Comparison of ENCODE assay signal across 1 cellular context in the genomic region with DNA sequence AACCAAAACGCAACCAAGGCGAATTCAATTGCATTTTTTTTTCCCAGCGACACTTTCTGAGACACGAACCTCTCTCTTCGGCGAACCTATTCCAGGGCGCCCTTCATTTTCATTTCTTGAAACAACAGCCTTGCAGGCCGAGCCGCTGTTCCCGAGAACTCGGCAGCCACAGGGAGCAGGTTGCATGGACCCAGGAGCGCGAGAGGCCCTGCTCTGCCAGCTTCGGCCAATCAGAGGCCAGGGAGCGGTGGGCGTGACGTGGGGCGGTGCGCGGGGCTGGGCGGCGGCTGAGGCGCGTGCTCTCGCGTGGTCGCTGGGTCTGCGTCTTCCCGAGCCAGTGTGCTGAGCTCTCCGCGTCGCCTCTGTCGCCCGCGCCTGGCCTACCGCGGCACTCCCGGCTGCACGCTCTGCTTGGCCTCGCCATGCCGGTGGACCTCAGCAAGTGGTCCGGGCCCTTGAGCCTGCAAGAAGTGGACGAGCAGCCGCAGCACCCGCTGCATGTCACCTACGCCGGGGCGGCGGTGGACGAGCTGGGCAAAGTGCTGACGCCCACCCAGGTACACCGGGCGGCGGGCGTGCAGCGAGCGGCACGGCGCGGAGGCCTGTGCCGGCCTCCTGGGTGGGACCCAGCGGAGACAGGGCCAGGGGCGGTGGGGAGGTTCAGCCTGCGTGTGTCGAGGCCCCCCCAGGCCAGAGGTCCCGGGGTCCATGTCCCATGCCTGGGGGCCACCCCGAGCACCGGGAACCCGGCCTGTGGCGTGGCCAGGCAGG.
TF ChIP-seq lines count a peak whose summit lies in the region.

A gene (plus strand): TSS at position 337 of the 771 bp plus-strand sequence. CDS start 86 bp downstream, at position 423.

TF ChIP-seq in HepG2, 621 proteins besides CTCF, POLR2A, EP300 and RAD21 (continued from another document and continues in another):
- TF ChIP-seq, protein P1, sequence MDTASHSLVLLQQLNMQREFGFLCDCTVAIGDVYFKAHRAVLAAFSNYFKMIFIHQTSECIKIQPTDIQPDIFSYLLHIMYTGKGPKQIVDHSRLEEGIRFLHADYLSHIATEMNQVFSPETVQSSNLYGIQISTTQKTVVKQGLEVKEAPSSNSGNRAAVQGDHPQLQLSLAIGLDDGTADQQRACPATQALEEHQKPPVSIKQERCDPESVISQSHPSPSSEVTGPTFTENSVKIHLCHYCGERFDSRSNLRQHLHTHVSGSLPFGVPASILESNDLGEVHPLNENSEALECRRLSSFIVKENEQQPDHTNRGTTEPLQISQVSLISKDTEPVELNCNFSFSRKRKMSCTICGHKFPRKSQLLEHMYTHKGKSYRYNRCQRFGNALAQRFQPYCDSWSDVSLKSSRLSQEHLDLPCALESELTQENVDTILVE (CRISPR knock-in tag; IDR thresholded peaks at IDR 0.05), result 0 out of 2 replicates have a peak, but pooled peaks have one; percentile 18
- TF ChIP-seq, protein P2, sequence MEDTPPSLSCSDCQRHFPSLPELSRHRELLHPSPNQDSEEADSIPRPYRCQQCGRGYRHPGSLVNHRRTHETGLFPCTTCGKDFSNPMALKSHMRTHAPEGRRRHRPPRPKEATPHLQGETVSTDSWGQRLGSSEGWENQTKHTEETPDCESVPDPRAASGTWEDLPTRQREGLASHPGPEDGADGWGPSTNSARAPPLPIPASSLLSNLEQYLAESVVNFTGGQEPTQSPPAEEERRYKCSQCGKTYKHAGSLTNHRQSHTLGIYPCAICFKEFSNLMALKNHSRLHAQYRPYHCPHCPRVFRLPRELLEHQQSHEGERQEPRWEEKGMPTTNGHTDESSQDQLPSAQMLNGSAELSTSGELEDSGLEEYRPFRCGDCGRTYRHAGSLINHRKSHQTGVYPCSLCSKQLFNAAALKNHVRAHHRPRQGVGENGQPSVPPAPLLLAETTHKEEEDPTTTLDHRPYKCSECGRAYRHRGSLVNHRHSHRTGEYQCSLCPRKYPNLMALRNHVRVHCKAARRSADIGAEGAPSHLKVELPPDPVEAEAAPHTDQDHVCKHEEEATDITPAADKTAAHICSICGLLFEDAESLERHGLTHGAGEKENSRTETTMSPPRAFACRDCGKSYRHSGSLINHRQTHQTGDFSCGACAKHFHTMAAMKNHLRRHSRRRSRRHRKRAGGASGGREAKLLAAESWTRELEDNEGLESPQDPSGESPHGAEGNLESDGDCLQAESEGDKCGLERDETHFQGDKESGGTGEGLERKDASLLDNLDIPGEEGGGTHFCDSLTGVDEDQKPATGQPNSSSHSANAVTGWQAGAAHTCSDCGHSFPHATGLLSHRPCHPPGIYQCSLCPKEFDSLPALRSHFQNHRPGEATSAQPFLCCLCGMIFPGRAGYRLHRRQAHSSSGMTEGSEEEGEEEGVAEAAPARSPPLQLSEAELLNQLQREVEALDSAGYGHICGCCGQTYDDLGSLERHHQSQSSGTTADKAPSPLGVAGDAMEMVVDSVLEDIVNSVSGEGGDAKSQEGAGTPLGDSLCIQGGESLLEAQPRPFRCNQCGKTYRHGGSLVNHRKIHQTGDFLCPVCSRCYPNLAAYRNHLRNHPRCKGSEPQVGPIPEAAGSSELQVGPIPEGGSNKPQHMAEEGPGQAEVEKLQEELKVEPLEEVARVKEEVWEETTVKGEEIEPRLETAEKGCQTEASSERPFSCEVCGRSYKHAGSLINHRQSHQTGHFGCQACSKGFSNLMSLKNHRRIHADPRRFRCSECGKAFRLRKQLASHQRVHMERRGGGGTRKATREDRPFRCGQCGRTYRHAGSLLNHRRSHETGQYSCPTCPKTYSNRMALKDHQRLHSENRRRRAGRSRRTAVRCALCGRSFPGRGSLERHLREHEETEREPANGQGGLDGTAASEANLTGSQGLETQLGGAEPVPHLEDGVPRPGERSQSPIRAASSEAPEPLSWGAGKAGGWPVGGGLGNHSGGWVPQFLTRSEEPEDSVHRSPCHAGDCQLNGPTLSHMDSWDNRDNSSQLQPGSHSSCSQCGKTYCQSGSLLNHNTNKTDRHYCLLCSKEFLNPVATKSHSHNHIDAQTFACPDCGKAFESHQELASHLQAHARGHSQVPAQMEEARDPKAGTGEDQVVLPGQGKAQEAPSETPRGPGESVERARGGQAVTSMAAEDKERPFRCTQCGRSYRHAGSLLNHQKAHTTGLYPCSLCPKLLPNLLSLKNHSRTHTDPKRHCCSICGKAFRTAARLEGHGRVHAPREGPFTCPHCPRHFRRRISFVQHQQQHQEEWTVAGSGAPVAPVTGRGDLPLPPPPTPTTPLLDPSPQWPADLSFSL (CRISPR knock-in tag; IDR thresholded peaks at IDR 0.05), result no peak
- TF ChIP-seq POLR2AphosphoS5 (IDR thresholded peaks at IDR 0.05; ENCODE audit: low read depth, low read length) (peak; percentile 88), ZNF383 (CRISPR knock-in tag; IDR thresholded peaks at IDR 0.05; ENCODE audit: borderline replicate concordance) (no peak), KDM4B (CRISPR knock-in tag; IDR thresholded peaks at IDR 0.05) (0 out of 2 replicates have a peak, but pooled peaks have one; percentile 71), ZNF431 (CRISPR knock-in tag; IDR thresholded peaks at IDR 0.05; ENCODE audit: borderline replicate concordance, low read depth) (peak; percentile 79; the same call in 1 of the 2 replicates), WIZ (CRISPR knock-in tag; IDR thresholded peaks at IDR 0.05) (peak; percentile 51; the same call in 1 of the 2 replicates), ZIK1 (CRISPR knock-in tag; IDR thresholded peaks at IDR 0.05; ENCODE audit: borderline replicate concordance, low read depth) (peak; percentile 95)
- TF ChIP-seq, protein P3, sequence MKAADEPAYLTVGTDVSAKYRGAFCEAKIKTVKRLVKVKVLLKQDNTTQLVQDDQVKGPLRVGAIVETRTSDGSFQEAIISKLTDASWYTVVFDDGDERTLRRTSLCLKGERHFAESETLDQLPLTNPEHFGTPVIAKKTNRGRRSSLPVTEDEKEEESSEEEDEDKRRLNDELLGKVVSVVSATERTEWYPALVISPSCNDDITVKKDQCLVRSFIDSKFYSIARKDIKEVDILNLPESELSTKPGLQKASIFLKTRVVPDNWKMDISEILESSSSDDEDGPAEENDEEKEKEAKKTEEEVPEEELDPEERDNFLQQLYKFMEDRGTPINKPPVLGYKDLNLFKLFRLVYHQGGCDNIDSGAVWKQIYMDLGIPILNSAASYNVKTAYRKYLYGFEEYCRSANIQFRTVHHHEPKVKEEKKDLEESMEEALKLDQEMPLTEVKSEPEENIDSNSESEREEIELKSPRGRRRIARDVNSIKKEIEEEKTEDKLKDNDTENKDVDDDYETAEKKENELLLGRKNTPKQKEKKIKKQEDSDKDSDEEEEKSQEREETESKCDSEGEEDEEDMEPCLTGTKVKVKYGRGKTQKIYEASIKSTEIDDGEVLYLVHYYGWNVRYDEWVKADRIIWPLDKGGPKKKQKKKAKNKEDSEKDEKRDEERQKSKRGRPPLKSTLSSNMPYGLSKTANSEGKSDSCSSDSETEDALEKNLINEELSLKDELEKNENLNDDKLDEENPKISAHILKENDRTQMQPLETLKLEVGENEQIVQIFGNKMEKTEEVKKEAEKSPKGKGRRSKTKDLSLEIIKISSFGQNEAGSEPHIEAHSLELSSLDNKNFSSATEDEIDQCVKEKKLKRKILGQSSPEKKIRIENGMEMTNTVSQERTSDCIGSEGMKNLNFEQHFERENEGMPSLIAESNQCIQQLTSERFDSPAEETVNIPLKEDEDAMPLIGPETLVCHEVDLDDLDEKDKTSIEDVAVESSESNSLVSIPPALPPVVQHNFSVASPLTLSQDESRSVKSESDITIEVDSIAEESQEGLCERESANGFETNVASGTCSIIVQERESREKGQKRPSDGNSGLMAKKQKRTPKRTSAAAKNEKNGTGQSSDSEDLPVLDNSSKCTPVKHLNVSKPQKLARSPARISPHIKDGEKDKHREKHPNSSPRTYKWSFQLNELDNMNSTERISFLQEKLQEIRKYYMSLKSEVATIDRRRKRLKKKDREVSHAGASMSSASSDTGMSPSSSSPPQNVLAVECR (CRISPR knock-in tag; IDR thresholded peaks at IDR 0.05; ENCODE audit: borderline replicate concordance), result peak; percentile 96
- TF ChIP-seq, protein P4, sequence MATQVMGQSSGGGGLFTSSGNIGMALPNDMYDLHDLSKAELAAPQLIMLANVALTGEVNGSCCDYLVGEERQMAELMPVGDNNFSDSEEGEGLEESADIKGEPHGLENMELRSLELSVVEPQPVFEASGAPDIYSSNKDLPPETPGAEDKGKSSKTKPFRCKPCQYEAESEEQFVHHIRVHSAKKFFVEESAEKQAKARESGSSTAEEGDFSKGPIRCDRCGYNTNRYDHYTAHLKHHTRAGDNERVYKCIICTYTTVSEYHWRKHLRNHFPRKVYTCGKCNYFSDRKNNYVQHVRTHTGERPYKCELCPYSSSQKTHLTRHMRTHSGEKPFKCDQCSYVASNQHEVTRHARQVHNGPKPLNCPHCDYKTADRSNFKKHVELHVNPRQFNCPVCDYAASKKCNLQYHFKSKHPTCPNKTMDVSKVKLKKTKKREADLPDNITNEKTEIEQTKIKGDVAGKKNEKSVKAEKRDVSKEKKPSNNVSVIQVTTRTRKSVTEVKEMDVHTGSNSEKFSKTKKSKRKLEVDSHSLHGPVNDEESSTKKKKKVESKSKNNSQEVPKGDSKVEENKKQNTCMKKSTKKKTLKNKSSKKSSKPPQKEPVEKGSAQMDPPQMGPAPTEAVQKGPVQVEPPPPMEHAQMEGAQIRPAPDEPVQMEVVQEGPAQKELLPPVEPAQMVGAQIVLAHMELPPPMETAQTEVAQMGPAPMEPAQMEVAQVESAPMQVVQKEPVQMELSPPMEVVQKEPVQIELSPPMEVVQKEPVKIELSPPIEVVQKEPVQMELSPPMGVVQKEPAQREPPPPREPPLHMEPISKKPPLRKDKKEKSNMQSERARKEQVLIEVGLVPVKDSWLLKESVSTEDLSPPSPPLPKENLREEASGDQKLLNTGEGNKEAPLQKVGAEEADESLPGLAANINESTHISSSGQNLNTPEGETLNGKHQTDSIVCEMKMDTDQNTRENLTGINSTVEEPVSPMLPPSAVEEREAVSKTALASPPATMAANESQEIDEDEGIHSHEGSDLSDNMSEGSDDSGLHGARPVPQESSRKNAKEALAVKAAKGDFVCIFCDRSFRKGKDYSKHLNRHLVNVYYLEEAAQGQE (IDR thresholded peaks at IDR 0.05; ENCODE audit: borderline replicate concordance in 1 of 2, low read depth in 1 of 2, low read length in 2 of 2), result peak in 1 of 2 experiments; percentile 7; a peak in 1 of 4 replicates
- TF ChIP-seq, protein P5, sequence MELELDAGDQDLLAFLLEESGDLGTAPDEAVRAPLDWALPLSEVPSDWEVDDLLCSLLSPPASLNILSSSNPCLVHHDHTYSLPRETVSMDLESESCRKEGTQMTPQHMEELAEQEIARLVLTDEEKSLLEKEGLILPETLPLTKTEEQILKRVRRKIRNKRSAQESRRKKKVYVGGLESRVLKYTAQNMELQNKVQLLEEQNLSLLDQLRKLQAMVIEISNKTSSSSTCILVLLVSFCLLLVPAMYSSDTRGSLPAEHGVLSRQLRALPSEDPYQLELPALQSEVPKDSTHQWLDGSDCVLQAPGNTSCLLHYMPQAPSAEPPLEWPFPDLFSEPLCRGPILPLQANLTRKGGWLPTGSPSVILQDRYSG (CRISPR knock-in tag; IDR thresholded peaks at IDR 0.05), result peak; percentile 80; the same call in 1 of the 2 replicates
- TF ChIP-seq, protein P6, sequence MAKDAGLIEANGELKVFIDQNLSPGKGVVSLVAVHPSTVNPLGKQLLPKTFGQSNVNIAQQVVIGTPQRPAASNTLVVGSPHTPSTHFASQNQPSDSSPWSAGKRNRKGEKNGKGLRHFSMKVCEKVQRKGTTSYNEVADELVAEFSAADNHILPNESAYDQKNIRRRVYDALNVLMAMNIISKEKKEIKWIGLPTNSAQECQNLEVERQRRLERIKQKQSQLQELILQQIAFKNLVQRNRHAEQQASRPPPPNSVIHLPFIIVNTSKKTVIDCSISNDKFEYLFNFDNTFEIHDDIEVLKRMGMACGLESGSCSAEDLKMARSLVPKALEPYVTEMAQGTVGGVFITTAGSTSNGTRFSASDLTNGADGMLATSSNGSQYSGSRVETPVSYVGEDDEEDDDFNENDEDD (CRISPR knock-in tag; IDR thresholded peaks at IDR 0.05; ENCODE audit: borderline replicate concordance), result peak; percentile 90
- TF ChIP-seq, protein P7, sequence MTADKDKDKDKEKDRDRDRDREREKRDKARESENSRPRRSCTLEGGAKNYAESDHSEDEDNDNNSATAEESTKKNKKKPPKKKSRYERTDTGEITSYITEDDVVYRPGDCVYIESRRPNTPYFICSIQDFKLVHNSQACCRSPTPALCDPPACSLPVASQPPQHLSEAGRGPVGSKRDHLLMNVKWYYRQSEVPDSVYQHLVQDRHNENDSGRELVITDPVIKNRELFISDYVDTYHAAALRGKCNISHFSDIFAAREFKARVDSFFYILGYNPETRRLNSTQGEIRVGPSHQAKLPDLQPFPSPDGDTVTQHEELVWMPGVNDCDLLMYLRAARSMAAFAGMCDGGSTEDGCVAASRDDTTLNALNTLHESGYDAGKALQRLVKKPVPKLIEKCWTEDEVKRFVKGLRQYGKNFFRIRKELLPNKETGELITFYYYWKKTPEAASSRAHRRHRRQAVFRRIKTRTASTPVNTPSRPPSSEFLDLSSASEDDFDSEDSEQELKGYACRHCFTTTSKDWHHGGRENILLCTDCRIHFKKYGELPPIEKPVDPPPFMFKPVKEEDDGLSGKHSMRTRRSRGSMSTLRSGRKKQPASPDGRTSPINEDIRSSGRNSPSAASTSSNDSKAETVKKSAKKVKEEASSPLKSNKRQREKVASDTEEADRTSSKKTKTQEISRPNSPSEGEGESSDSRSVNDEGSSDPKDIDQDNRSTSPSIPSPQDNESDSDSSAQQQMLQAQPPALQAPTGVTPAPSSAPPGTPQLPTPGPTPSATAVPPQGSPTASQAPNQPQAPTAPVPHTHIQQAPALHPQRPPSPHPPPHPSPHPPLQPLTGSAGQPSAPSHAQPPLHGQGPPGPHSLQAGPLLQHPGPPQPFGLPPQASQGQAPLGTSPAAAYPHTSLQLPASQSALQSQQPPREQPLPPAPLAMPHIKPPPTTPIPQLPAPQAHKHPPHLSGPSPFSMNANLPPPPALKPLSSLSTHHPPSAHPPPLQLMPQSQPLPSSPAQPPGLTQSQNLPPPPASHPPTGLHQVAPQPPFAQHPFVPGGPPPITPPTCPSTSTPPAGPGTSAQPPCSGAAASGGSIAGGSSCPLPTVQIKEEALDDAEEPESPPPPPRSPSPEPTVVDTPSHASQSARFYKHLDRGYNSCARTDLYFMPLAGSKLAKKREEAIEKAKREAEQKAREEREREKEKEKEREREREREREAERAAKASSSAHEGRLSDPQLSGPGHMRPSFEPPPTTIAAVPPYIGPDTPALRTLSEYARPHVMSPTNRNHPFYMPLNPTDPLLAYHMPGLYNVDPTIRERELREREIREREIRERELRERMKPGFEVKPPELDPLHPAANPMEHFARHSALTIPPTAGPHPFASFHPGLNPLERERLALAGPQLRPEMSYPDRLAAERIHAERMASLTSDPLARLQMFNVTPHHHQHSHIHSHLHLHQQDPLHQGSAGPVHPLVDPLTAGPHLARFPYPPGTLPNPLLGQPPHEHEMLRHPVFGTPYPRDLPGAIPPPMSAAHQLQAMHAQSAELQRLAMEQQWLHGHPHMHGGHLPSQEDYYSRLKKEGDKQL (CRISPR knock-in tag; IDR thresholded peaks at IDR 0.05; ENCODE audit: low read depth), result peak; percentile 29; the same call in 1 of the 2 replicates
- TF ChIP-seq, protein P8, sequence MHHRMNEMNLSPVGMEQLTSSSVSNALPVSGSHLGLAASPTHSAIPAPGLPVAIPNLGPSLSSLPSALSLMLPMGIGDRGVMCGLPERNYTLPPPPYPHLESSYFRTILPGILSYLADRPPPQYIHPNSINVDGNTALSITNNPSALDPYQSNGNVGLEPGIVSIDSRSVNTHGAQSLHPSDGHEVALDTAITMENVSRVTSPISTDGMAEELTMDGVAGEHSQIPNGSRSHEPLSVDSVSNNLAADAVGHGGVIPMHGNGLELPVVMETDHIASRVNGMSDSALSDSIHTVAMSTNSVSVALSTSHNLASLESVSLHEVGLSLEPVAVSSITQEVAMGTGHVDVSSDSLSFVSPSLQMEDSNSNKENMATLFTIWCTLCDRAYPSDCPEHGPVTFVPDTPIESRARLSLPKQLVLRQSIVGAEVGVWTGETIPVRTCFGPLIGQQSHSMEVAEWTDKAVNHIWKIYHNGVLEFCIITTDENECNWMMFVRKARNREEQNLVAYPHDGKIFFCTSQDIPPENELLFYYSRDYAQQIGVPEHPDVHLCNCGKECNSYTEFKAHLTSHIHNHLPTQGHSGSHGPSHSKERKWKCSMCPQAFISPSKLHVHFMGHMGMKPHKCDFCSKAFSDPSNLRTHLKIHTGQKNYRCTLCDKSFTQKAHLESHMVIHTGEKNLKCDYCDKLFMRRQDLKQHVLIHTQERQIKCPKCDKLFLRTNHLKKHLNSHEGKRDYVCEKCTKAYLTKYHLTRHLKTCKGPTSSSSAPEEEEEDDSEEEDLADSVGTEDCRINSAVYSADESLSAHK (CRISPR knock-in tag; IDR thresholded peaks at IDR 0.05; ENCODE audit: borderline replicate concordance), result no peak
